In the genomic region with DNA sequence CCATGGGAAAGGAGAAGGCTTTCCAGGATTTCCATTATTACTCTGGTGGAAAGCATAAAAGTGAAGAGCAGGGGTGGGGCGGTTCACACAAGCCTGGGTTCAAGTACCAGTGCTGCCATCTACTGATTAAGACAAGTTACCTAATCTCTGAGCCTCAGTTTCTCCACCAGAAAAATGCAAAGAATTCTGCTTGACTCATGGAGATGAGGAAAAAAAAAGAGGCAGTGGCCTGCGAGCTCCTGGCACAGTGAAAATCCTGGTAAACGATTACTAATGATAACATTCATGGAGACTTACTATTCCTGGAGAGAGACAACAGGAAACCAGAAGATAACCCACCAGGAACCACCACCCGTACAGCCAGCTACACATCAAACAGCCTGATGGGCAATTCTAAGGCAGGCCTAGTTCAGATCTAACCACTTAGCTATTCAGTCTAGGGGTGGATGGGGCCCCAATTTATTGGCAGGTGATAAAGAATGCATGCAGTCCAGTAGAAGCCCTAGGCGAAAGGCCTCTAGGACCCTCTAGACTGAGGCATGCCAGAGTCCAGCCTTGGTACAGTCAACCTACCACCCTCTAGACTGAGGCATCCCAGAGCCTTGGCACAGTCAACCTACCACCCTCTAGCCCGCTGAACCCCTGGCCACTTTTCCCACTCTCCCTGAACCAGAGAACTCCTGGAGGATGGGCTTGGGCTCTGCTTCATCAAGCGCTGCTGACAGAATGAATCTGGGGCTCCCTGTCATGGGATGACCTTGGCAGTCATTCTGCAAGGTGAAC, we compare ENCODE assay signal across 10 cellular contexts. TPM values are rescaled to one million over a fixed set of nuclear protein-coding genes. Genes with fewer than 3 reads are reported as not detected.
A peak's percentile ranks its signal among the peaks of the same experiment; 100 is the strongest.
DNase-seq lines count a peak whose midpoint lies in the region; ATAC-seq and TF ChIP-seq lines count a peak whose summit lies in the region.
"Had no signal": no experiment of that assay in that cellular context is flagged by ENCODE, and none has a peak within 500 bp of the region (broad histone marks: within the 10 kb centered on the region; RNA-seq: fewer than 3 reads in every experiment).

No MANE protein-coding gene starts in this region.

- no peak overlapping the region for H3K4me3 Mint-ChIP-seq in activated CD4-positive, alpha-beta memory T cell treated with anti-CD3 and anti-CD28 coated beads, Interleukin-2, amount 10 ng/mL, durations not matched to agents 7 days and 5 days

- H3K27ac ChIP-seq in HUES64 (ENCODE audit: low read depth, low read length) (no peak overlapping the region), right lobe of liver (peak overlapping the region; percentile 2 to 24 (median 19)), thoracic aorta (peak overlapping the region; percentile 73 to 98)

- DNase-seq in cerebellar cortex (ENCODE audit: low spot score) (peak; percentile 12), right lobe of liver (peak in 1 of 3 donors; percentile 35), thoracic aorta (ENCODE audit: low spot score) (no peak), NCI-H1092 treated with DMSO at 0.1 percent for 48 hours (lab: John Stamatoyannopoulos, UW) (no peak)
- no peak for DNase-seq in activated CD4-positive, alpha-beta memory T cell treated with anti-CD3 and anti-CD28 coated beads, Interleukin-2, amount 10 ng/mL, durations not matched to agents 7 days and 5 days
- DNase-seq: immature natural killer cell, NCI-H69 had no signal

- H3K27me3 ChIP-seq in HUES64 (ENCODE audit: insufficient read depth, low read length), result peaks cover 19% of the 10 kb centered on the region
- H3K27me3 ChIP-seq in right lobe of liver, result no peaks in the 10 kb centered on the region
- no peaks in the 10 kb centered on the region for H3K27me3 ChIP-seq in thoracic aorta (replicated peaks; ENCODE audit: insufficient read depth)

- intact Hi-C loops in right lobe of liver (cut with DNase I), result no loop called here

- H3K4me1 Mint-ChIP-seq in activated CD4-positive, alpha-beta memory T cell treated with anti-CD3 and anti-CD28 coated beads, Interleukin-2, amount 10 ng/mL, durations not matched to agents 7 days and 5 days, result peaks cover 12% of the 10 kb centered on the region

- peak overlapping the region; percentile 90 for H3K4me3 ChIP-seq in HUES64 (ENCODE audit: low read length)
- peak overlapping the region in 2 of 3 donors; percentile 20 to 21 for H3K4me3 ChIP-seq in right lobe of liver
- H3K4me3 ChIP-seq in thoracic aorta, result peak overlapping the region; percentile 93

- 78% methylated on average over 7 of the region's 7 CpGs for WGBS in HUES64
- WGBS in right lobe of liver (ENCODE audit: insufficient coverage, low coverage, low lambda C conversion rate, missing lambda C conversion rate), result 55% methylated on average over 5 of the region's 7 CpGs

- TF ChIP-seq CTCF in right lobe of liver (IDR thresholded peaks at IDR 0.05) (no peak), thoracic aorta (IDR thresholded peaks at IDR 0.05) (no peak)

- H3K36me3 ChIP-seq in HUES64 (ENCODE audit: insufficient read depth, low read length) (peaks cover 56% of the 10 kb centered on the region), right lobe of liver (peaks cover 0 to 47% (median 22%) of the 10 kb centered on the region in 4 donors), thoracic aorta (peaks cover 40% of the 10 kb centered on the region)

- ATAC-seq in right lobe of liver (no peak), thoracic aorta (ENCODE audit: insufficient number of reproducible peaks, low FRiP score, low read depth) (no peak), GM19351 (IDR thresholded peaks at IDR 0.05; ENCODE audit: unreplicated experiment) (no peak), HG03095 (IDR thresholded peaks at IDR 0.05; ENCODE audit: unreplicated experiment) (no peak)

- no peak overlapping the region for H3K27ac Mint-ChIP-seq in activated CD4-positive, alpha-beta memory T cell treated with anti-CD3 and anti-CD28 coated beads, Interleukin-2, amount 10 ng/mL, durations not matched to agents 7 days and 5 days
- H3K27ac Mint-ChIP-seq: immature natural killer cell had no signal

- H3K36me3 Mint-ChIP-seq in activated CD4-positive, alpha-beta memory T cell treated with anti-CD3 and anti-CD28 coated beads, Interleukin-2, amount 10 ng/mL, durations not matched to agents 7 days and 5 days (ENCODE audit: low read depth), result no peaks in the 10 kb centered on the region
- H3K36me3 Mint-ChIP-seq: immature natural killer cell had no signal

- POLR2A ChIA-PET in activated CD4-positive, alpha-beta memory T cell treated with anti-CD3 and anti-CD28 coated beads, Interleukin-2, amount 10 ng/mL, durations not matched to agents 7 days and 5 days (lab: Charles Lee), result no interaction called here

- CTCF ChIA-PET in activated CD4-positive, alpha-beta memory T cell treated with anti-CD3 and anti-CD28 coated beads, Interleukin-2, amount 10 ng/mL, durations not matched to agents 7 days and 5 days (lab: Charles Lee), result no interaction called here

- peak overlapping the region; percentile 29; the same call in 1 of the 2 replicates for H3K9ac ChIP-seq in HUES64 (ENCODE audit: low read depth, low read length)

- H3K4me1 ChIP-seq in HUES64 (ENCODE audit: insufficient read depth, low read length), result peaks cover 50% of the 10 kb centered on the region
- peaks cover 0 to 50% (median 20%) of the 10 kb centered on the region in 4 donors for H3K4me1 ChIP-seq in right lobe of liver
- H3K4me1 ChIP-seq in thoracic aorta (ENCODE audit: control insufficient read depth in 1 of 2, low read depth in 2 of 2), result peaks cover 51 to 71% of the 10 kb centered on the region in 2 donors

- H3K27me3 Mint-ChIP-seq in activated CD4-positive, alpha-beta memory T cell treated with anti-CD3 and anti-CD28 coated beads, Interleukin-2, amount 10 ng/mL, durations not matched to agents 7 days and 5 days, result peaks cover 39% of the 10 kb centered on the region

- H3K9me3 Mint-ChIP-seq in activated CD4-positive, alpha-beta memory T cell treated with anti-CD3 and anti-CD28 coated beads, Interleukin-2, amount 10 ng/mL, durations not matched to agents 7 days and 5 days, result no peaks in the 10 kb centered on the region
- H3K9me3 Mint-ChIP-seq: immature natural killer cell had no signal

- no peak for TF ChIP-seq POLR2A in right lobe of liver (IDR thresholded peaks at IDR 0.05)

- no peaks in the 10 kb centered on the region for H3K9me3 ChIP-seq in HUES64 (ENCODE audit: insufficient read depth, low read depth, low read length)
- no peaks in the 10 kb centered on the region for H3K9me3 ChIP-seq in right lobe of liver
- H3K9me3 ChIP-seq in thoracic aorta, result no peaks in the 10 kb centered on the region

RNA-seq across cellular contexts. Expression of gene AMOTL2, which starts 2.5 kb away (rescaled TPM):
- polyA plus RNA-seq in HUES64 (2013, experiment 1 of 2), result 32.8 TPM
- polyA plus RNA-seq in HUES64 (2013, experiment 2 of 2), result 42.5 TPM
- total RNA-seq in right lobe of liver, result 10 to 100 TPM; 18.0 to 33.3 (median 21.8) TPM
- total RNA-seq in thoracic aorta, result 100 to 1,000 TPM in 1 of 2 donors, 10 to 100 TPM in 1; 62.4 to 161 TPM
- not detected for total RNA-seq in activated CD4-positive, alpha-beta memory T cell treated with anti-CD3 and anti-CD28 coated beads, Interleukin-2, amount 10 ng/mL, durations not matched to agents 7 days and 5 days
- polyA plus RNA-seq: immature natural killer cell had no signal

Comparison
In these comparisons a context has a peak if more than half of its experiments do, and no peak if none do; other contexts are left out.
1. H3K4me3 ChIP-seq: peak in every context shown above with its lines; median percentile 93 in thoracic aorta; 90 in HUES64; 20 in right lobe of liver.
2. RNA of gene AMOTL2, which starts 2.5 kb away (total RNA-seq): 62.4 to 161 TPM in thoracic aorta and 18.0 to 33.3 TPM in right lobe of liver; not detected in activated CD4-positive, alpha-beta memory T cell treated with anti-CD3 and anti-CD28 coated beads, Interleukin-2, amount 10 ng/mL, durations not matched to agents 7 days and 5 days; every median in the first group is over 10 times any median in the second.